8 cellular contexts compared by ENCODE assay signal in the genomic region with DNA sequence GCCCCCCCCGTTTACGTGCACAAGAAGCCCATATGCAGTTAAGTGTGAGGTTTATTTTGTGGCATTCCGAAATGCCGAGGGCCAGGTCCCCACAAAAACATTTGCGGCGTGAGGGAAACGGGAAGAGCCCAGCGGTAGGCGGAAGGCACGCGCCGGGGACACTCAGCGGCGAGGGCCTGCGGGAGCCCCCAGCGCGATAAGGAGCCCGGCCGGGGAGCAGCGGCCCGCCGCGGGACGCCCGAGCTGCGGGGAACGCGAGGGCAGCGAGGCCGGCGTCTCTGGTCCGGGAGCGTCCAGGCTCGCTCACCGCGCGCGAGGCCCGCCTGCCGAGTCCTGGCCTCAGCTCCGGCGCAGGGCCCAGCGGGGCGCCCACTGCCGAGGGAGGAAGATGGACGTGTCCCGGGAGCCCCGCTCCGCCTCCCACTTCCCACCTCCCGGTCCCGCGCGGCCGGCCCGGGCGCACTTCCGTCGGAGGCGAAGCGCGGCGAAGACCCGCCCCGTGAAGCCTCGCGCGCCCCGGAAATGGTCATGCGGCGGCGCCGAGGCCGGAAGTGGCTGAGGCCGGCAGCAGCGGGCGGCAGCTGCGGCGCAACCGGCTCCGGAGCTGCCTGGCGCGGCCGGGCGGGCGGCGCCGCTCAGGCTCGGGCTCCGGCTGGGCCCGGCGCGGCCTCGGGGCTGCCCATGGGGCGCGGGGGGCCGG. TPM values are rescaled to one million over a fixed set of nuclear protein-coding genes. Genes with fewer than 3 reads are reported as not detected.
DNase-seq lines count a peak whose midpoint lies in the region; ATAC-seq and TF ChIP-seq lines count a peak whose summit lies in the region.

Gene TRAPPC10 (plus strand): TSS at position 536 of the 700 bp plus-strand sequence. CDS start 185 bp downstream, outside the sequence.

- peak; percentile 68 for TF ChIP-seq POLR2A in breast epithelium (IDR thresholded peaks at IDR 0.05)

- peak within 1 kb of the TSS; percentile 83 for H3K4me3 ChIP-seq in WERI-Rb-1 (ENCODE audit: low read depth, low read length)
- peak within 1 kb of the TSS; percentile 93 to 98 (median 95) for H3K4me3 ChIP-seq in breast epithelium
- peak within 1 kb of the TSS; percentile 73 to 98 (median 96) for H3K4me3 ChIP-seq in skin epidermis

- 0 out of 2 replicates have a peak, but pooled peaks cover 5% of the 10 kb centered on the region for H3K36me3 ChIP-seq in WERI-Rb-1
- H3K36me3 ChIP-seq in breast epithelium: no peaks in the 10 kb centered on the region

- peaks cover 0 to 20% of the 10 kb centered on the region in 2 donors for H3K4me1 ChIP-seq in breast epithelium

- intact Hi-C loops in breast epithelium (cut with DNase I; ENCODE audit: low total_unique reads): no loop called here

- H3K9me3 ChIP-seq in WERI-Rb-1 (ENCODE audit: severe bottlenecking): no peaks in the 10 kb centered on the region
- H3K9me3 ChIP-seq in breast epithelium: no peaks in the 10 kb centered on the region

- peak within 1 kb of the TSS; percentile 95 for H3K27ac ChIP-seq in WERI-Rb-1
- peak within 1 kb of the TSS; percentile 95 to 97 for H3K27ac ChIP-seq in breast epithelium
- peak within 1 kb of the TSS; percentile 89 to 99 (median 97) for H3K27ac ChIP-seq in skin epidermis

- peak; percentile 70 for DNase-seq in NK-92 treated with Interleukin-12 subunit alpha and Interleukin-12 subunit beta, amount 100 ng/mL, for 24 hours (lab: John Stamatoyannopoulos, UW)
- DNase-seq in NK-92 (lab: John Stamatoyannopoulos, UW; ENCODE audit: unreplicated experiment): no peak
- DNase-seq in NCI-H2171 treated with DMSO at 0.1 percent for 48 hours (lab: John Stamatoyannopoulos, UW): peak; percentile 75
- peak; percentile 90 for DNase-seq in WERI-Rb-1
- DNase-seq in breast epithelium (ENCODE audit: low spot score in 2 of 2): peak; percentile 70 to 77
- DNase-seq in iPS-NIHi11 (ENCODE audit: low spot score): peak; percentile 91

- peak; percentile 68 for ATAC-seq in HG02970 (IDR thresholded peaks at IDR 0.05; ENCODE audit: low FRiP score, unreplicated experiment)

- H3K27me3 ChIP-seq in WERI-Rb-1 (ENCODE audit: insufficient read depth, low read depth, severe bottlenecking) (no peaks in the 10 kb centered on the region), breast epithelium (no peaks in the 10 kb centered on the region)

- TF ChIP-seq CTCF in WERI-Rb-1 (IDR thresholded peaks at IDR 0.05; ENCODE audit: low read depth, low read length) (no peak), breast epithelium (IDR thresholded peaks at IDR 0.05) (no peak)

RNA-seq across cellular contexts. Expression of gene TRAPPC10, which starts in this region (rescaled TPM):
- total RNA-seq in breast epithelium: 10 to 100 TPM; 27.4 to 35.0 (median 31.1) TPM
